Comparison of ENCODE assay signal across 7 cellular contexts in genomic region chr4:107314156-107314555, GRCh38.
"Had no signal": no experiment of that assay in that cellular context is flagged by ENCODE, and none has a peak within 500 bp of the region (broad histone marks: within the 10 kb centered on the region; RNA-seq: fewer than 3 reads in every experiment).

No MANE protein-coding gene starts in this region.

- DNase-seq: GM23248, GOT3, H7, HFFc6, IMR-90 had no signal

- H3K36me3 ChIP-seq: HAP-1 had no signal

- H3K9me3 ChIP-seq: HAP-1 had no signal

- ATAC-seq: HCT116 had no signal

- H2AFZ ChIP-seq: GM23248 had no signal

- H3K27ac ChIP-seq: GM23248 had no signal

- H3K4me3 ChIP-seq: GM23248, HAP-1 had no signal

- H3K4me1 ChIP-seq: HAP-1 had no signal

- H3K9ac ChIP-seq: GM23248 had no signal
